In the genomic region with DNA sequence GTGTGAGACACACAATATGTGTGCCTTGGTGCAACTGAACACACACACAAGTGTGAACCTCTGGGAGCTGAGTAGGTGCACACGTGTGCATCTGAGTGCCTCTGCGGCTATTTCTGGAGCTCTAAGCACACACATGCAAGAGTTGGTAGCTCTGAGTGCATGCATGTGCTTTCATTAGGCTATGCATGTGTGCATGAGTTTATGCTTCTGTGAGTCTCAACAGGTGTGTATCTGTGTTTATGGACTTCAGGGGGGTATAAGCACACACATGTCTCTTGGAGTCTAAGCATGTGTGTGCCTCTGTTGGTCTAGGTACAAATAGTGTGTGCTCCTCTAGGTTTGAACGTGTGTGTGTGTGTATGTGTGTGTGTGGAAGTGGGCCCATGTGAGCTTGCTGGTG, we compare ENCODE assay signal across 19 cellular contexts. TPM values are rescaled to one million over a fixed set of nuclear protein-coding genes. Genes with fewer than 3 reads are reported as not detected.
DNase-seq lines count a peak whose midpoint lies in the region; ATAC-seq and TF ChIP-seq lines count a peak whose summit lies in the region.
"Had no signal": no experiment of that assay in that cellular context is flagged by ENCODE, and none has a peak within 500 bp of the region (broad histone marks: within the 10 kb centered on the region; RNA-seq: fewer than 3 reads in every experiment).

No MANE protein-coding gene starts in this region.

- no peak overlapping the region for H3K4me3 ChIP-seq in HEK293 (ENCODE audit: low read depth, low read length)
- H3K4me3 ChIP-seq: GM12878, HAP-1 had no signal

- TF ChIP-seq CTCF in HEK293 (tag by site-specific recombination; IDR thresholded peaks at IDR 0.05) (no peak), WTC11 (IDR thresholded peaks at IDR 0.05) (no peak), endothelial cell (IDR thresholded peaks at IDR 0.05; ENCODE audit: unreplicated experiment) (no peak)

- POLR2A ChIA-PET in HEK293 (lab: Yijun Ruan, JAX) (no interaction called here), WTC11 (lab: Charles Lee) (no interaction called here)

- DNase-seq in WTC11 (ENCODE audit: low spot score) = no peak
- DNase-seq in endothelial cell (ENCODE audit: low spot score) = no peak
- no peak for DNase-seq in erythroblast (lab: John Stamatoyannopoulos, UW)
- no peak for DNase-seq in SKM-1 (lab: John Stamatoyannopoulos, UW; ENCODE audit: unreplicated experiment)
- DNase-seq: ACHN; BE2C; CD4-positive, alpha-beta memory T cell; DMS153; DMS79; GDM1 had no signal

- H3K4me3 Mint-ChIP-seq in WTC11 (no peak overlapping the region), endothelial cell (ENCODE audit: unreplicated experiment) (peak overlapping the region; percentile 5)
- H3K4me3 Mint-ChIP-seq: CD14-positive monocyte; CD4-positive, alpha-beta memory T cell had no signal

- no peaks in the 10 kb centered on the region for H3K4me1 ChIP-seq in HEK293 (ENCODE audit: control insufficient read depth, insufficient read depth, low read length)
- H3K4me1 ChIP-seq: HAP-1 had no signal

- H3K36me3 Mint-ChIP-seq in WTC11 (no peaks in the 10 kb centered on the region), endothelial cell (ENCODE audit: low read depth, unreplicated experiment) (peaks cover 4% of the 10 kb centered on the region)
- H3K36me3 Mint-ChIP-seq: CD14-positive monocyte; CD4-positive, alpha-beta memory T cell had no signal

- H3K27ac ChIP-seq in HEK293 (ENCODE audit: extremely low read depth, low read depth, low read length) = no peak overlapping the region
- H3K27ac ChIP-seq: KMS-11 had no signal

- H3K9me3 Mint-ChIP-seq in WTC11 (no peaks in the 10 kb centered on the region), endothelial cell (ENCODE audit: unreplicated experiment) (no peaks in the 10 kb centered on the region)
- H3K9me3 Mint-ChIP-seq: CD14-positive monocyte; CD4-positive, alpha-beta memory T cell had no signal

- H3K27me3 Mint-ChIP-seq in WTC11 (ENCODE audit: low read depth) = no peaks in the 10 kb centered on the region; the same call in 1 of the 2 replicates
- peaks cover 16% of the 10 kb centered on the region for H3K27me3 Mint-ChIP-seq in endothelial cell (ENCODE audit: unreplicated experiment)
- H3K27me3 Mint-ChIP-seq: CD4-positive, alpha-beta memory T cell had no signal

- no peaks in the 10 kb centered on the region for H3K36me3 ChIP-seq in HEK293 (ENCODE audit: control insufficient read depth in 2 of 2, insufficient read depth in 1 of 2, low read length in 2 of 2)
- H3K36me3 ChIP-seq: BE2C, HAP-1 had no signal

- CTCF ChIA-PET in HEK293 (lab: Yijun Ruan, JAX) (no interaction called here), WTC11 (lab: Charles Lee) (interaction anchor here (1.0 kb wide), 1 partner anchor 13 kb away, joined by 3 read pairs; no protein-coding TSS in a partner anchor)

- H3K4me1 Mint-ChIP-seq in WTC11 (peaks cover 11% of the 10 kb centered on the region), endothelial cell (ENCODE audit: unreplicated experiment) (peaks cover 15% of the 10 kb centered on the region)

- H3K27ac Mint-ChIP-seq in WTC11 = 0 out of 2 replicates have a peak overlapping the region, but pooled peaks have one; percentile 17
- H3K27ac Mint-ChIP-seq in endothelial cell (ENCODE audit: unreplicated experiment) = peak overlapping the region; percentile 1
- H3K27ac Mint-ChIP-seq: CD14-positive monocyte had no signal

- TF ChIP-seq POLR2A in erythroblast (IDR thresholded peaks at IDR 0.05; ENCODE audit: low read length) = no peak

- no peaks in the 10 kb centered on the region for H3K9me3 ChIP-seq in HEK293 (ENCODE audit: control insufficient read depth, insufficient read depth, low read depth, low read length)
- H3K9me3 ChIP-seq: BE2C, HAP-1 had no signal

- no peak for ATAC-seq in WTC11
- ATAC-seq in HG03280 (IDR thresholded peaks at IDR 0.05; ENCODE audit: unreplicated experiment) = no peak
- no peak for ATAC-seq in HG03095 (IDR thresholded peaks at IDR 0.05; ENCODE audit: unreplicated experiment)
- ATAC-seq: GM12878 had no signal

TF ChIP-seq in HEK293, 187 proteins besides CTCF, POLR2A, EP300 and RAD21:
- TF ChIP-seq WT1 (tag by site-specific recombination; IDR thresholded peaks at IDR 0.05) (no peak), SCRT2 (tag by site-specific recombination; IDR thresholded peaks at IDR 0.05) (peak; percentile 73)
- TF ChIP-seq, protein P1, sequence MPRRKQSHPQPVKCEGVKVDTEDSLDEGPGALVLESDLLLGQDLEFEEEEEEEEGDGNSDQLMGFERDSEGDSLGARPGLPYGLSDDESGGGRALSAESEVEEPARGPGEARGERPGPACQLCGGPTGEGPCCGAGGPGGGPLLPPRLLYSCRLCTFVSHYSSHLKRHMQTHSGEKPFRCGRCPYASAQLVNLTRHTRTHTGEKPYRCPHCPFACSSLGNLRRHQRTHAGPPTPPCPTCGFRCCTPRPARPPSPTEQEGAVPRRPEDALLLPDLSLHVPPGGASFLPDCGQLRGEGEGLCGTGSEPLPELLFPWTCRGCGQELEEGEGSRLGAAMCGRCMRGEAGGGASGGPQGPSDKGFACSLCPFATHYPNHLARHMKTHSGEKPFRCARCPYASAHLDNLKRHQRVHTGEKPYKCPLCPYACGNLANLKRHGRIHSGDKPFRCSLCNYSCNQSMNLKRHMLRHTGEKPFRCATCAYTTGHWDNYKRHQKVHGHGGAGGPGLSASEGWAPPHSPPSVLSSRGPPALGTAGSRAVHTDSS (tag by site-specific recombination; IDR thresholded peaks at IDR 0.05) = no peak

TF ChIP-seq in WTC11, 78 proteins besides CTCF, POLR2A, EP300 and RAD21:
- no peak for TF ChIP-seq CREM (CRISPR knock-in tag; IDR thresholded peaks at IDR 0.05)
- TF ChIP-seq, protein P2, sequence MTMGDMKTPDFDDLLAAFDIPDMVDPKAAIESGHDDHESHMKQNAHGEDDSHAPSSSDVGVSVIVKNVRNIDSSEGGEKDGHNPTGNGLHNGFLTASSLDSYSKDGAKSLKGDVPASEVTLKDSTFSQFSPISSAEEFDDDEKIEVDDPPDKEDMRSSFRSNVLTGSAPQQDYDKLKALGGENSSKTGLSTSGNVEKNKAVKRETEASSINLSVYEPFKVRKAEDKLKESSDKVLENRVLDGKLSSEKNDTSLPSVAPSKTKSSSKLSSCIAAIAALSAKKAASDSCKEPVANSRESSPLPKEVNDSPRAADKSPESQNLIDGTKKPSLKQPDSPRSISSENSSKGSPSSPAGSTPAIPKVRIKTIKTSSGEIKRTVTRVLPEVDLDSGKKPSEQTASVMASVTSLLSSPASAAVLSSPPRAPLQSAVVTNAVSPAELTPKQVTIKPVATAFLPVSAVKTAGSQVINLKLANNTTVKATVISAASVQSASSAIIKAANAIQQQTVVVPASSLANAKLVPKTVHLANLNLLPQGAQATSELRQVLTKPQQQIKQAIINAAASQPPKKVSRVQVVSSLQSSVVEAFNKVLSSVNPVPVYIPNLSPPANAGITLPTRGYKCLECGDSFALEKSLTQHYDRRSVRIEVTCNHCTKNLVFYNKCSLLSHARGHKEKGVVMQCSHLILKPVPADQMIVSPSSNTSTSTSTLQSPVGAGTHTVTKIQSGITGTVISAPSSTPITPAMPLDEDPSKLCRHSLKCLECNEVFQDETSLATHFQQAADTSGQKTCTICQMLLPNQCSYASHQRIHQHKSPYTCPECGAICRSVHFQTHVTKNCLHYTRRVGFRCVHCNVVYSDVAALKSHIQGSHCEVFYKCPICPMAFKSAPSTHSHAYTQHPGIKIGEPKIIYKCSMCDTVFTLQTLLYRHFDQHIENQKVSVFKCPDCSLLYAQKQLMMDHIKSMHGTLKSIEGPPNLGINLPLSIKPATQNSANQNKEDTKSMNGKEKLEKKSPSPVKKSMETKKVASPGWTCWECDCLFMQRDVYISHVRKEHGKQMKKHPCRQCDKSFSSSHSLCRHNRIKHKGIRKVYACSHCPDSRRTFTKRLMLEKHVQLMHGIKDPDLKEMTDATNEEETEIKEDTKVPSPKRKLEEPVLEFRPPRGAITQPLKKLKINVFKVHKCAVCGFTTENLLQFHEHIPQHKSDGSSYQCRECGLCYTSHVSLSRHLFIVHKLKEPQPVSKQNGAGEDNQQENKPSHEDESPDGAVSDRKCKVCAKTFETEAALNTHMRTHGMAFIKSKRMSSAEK (CRISPR knock-in tag; IDR thresholded peaks at IDR 0.05; ENCODE audit: borderline replicate concordance) = no peak
- TF ChIP-seq TCF7 (CRISPR knock-in tag; IDR thresholded peaks at IDR 0.05; ENCODE audit: low read depth) = no peak
- no peak for TF ChIP-seq NR2C2 (CRISPR knock-in tag; IDR thresholded peaks at IDR 0.05)
- TF ChIP-seq ZNF416 (CRISPR knock-in tag; IDR thresholded peaks at IDR 0.05) = no peak

RNA-seq across cellular contexts. Expression of a gene that starts 25.8 kb away (rescaled TPM):
- total RNA-seq in WTC11 (2021) (not detected in 3 replicates), endothelial cell (ENCODE audit: unreplicated experiment) (not detected)
- total RNA-seq: CD4-positive, alpha-beta memory T cell; Daoy; GM12878; H4 had no signal
